ENCODE assay signal across 9 cellular contexts in the genomic region with DNA sequence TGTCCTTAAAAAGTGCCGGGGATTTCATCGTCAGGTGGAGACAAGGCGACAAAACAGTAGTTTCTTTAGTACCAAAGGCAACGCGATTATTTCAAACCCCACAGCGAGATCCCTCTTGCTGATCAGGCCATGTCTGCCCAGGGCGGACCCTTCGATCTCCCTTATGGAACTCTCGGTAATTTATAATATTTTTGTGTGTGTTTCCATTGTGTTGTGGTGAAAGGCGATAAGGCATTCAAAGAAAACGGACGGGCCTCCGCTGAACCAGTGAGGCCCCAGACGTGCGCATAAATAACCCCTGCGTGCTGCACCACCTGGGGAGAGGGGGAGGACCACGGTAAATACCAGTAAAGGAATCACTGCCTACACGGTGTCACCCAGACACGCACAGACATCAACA. TPM values are rescaled to one million over a fixed set of nuclear protein-coding genes. Genes with fewer than 3 reads are reported as not detected.
DNase-seq lines count a peak whose midpoint lies in the region; ATAC-seq and TF ChIP-seq lines count a peak whose summit lies in the region.
"Had no signal": no experiment of that assay in that cellular context is flagged by ENCODE, and none has a peak within 500 bp of the region (broad histone marks: within the 10 kb centered on the region; RNA-seq: fewer than 3 reads in every experiment).

No MANE protein-coding gene starts in this region.

- H3K36me3 Mint-ChIP-seq in activated naive CD4-positive, alpha-beta T cell treated with anti-CD3 and anti-CD28 coated beads, Interleukin-2, amount 10 ng/mL, durations not matched to agents 7 days and 5 days: no peaks in the 10 kb centered on the region

- no peak overlapping the region for H2AFZ ChIP-seq in SU-DHL-6 (ENCODE audit: low read depth, low read length, severe bottlenecking)

- H3K27ac ChIP-seq in SU-DHL-6 (ENCODE audit: low read depth, low read length) (no peak overlapping the region), suprapubic skin (no peak overlapping the region)

- no peak overlapping the region for H3K4me3 ChIP-seq in SU-DHL-6 (ENCODE audit: insufficient read depth, low read length, poor library complexity, severe bottlenecking)
- H3K4me3 ChIP-seq in iPS-11a (ENCODE audit: low read depth, low read length): peak overlapping the region; percentile 20
- peak overlapping the region; percentile 55 for H3K4me3 ChIP-seq in suprapubic skin

- H3K4me2 ChIP-seq in SU-DHL-6 (ENCODE audit: low read depth, low read length, poor library complexity, severe bottlenecking): peak overlapping the region; percentile 17

- peak overlapping the region; percentile 31 for H3K4me3 Mint-ChIP-seq in activated naive CD4-positive, alpha-beta T cell treated with anti-CD3 and anti-CD28 coated beads, Interleukin-2, amount 10 ng/mL, durations not matched to agents 7 days and 5 days

- no peaks in the 10 kb centered on the region for H3F3A ChIP-seq in SU-DHL-6 (ENCODE audit: insufficient read depth)

- peak overlapping the region; percentile 73 for H3K27ac Mint-ChIP-seq in activated naive CD4-positive, alpha-beta T cell treated with anti-CD3 and anti-CD28 coated beads, Interleukin-2, amount 10 ng/mL, durations not matched to agents 7 days and 5 days

- no peak for TF ChIP-seq POLR2A in suprapubic skin (IDR thresholded peaks at IDR 0.05)

- no peak overlapping the region for H3K9ac ChIP-seq in SU-DHL-6 (ENCODE audit: low read length)

- no peaks in the 10 kb centered on the region for H3K79me2 ChIP-seq in SU-DHL-6 (ENCODE audit: insufficient read depth, low read length)

- H3K27me3 ChIP-seq in SU-DHL-6 (ENCODE audit: low read length): no peaks in the 10 kb centered on the region
- H3K27me3 ChIP-seq in suprapubic skin: peaks cover 76% of the 10 kb centered on the region

- CTCF ChIA-PET in activated naive CD4-positive, alpha-beta T cell treated with anti-CD3 and anti-CD28 coated beads, Interleukin-2, amount 10 ng/mL, durations not matched to agents 7 days and 5 days (lab: Charles Lee): interaction anchor here (0.7 to 4.0 kb wide), 9 partner anchors 10 to 491 kb away, joined by 3 to 36 read pairs (median 7); no protein-coding TSS in a partner anchor

- 7% methylated on average over 19 of the region's 19 CpGs for WGBS in suprapubic skin

- TF ChIP-seq CTCF in SU-DHL-6 (IDR thresholded peaks at IDR 0.05; ENCODE audit: insufficient read depth, low read length, poor library complexity, severe bottlenecking) (no peak), suprapubic skin (IDR thresholded peaks at IDR 0.05) (no peak)

- no peaks in the 10 kb centered on the region for H3K36me3 ChIP-seq in SU-DHL-6 (ENCODE audit: low read length)
- H3K36me3 ChIP-seq in suprapubic skin: no peaks in the 10 kb centered on the region

- TF ChIP-seq EP300 in suprapubic skin (IDR thresholded peaks at IDR 0.05): no peak

- no peaks in the 10 kb centered on the region for H4K20me1 ChIP-seq in SU-DHL-6 (ENCODE audit: low read depth, low read length)

- no peaks in the 10 kb centered on the region for H3K9me3 Mint-ChIP-seq in activated naive CD4-positive, alpha-beta T cell treated with anti-CD3 and anti-CD28 coated beads, Interleukin-2, amount 10 ng/mL, durations not matched to agents 7 days and 5 days

- no peaks in the 10 kb centered on the region for H3K9me2 ChIP-seq in SU-DHL-6 (replicated peaks; ENCODE audit: insufficient read depth, low read length)

- no peak for ATAC-seq in HG03460 (IDR thresholded peaks at IDR 0.05; ENCODE audit: unreplicated experiment)

- H3K4me1 ChIP-seq in suprapubic skin: peaks cover 55% of the 10 kb centered on the region

- DNase-seq in activated naive CD4-positive, alpha-beta T cell treated with anti-CD3 and anti-CD28 coated beads, Interleukin-2, amount 10 ng/mL, durations not matched to agents 7 days and 5 days: no peak
- DNase-seq in activated naive CD4-positive, alpha-beta T cell treated with anti-CD3 and anti-CD28 coated beads, Interleukin-2, amount 50 U/mL, for 16 hours: no peak
- no peak for DNase-seq in suprapubic skin (ENCODE audit: low spot score in 2 of 2)
- no peak for DNase-seq in stimulated activated naive CD4-positive, alpha-beta T cell treated with Interleukin-2 at 50 U/mL for 16 hours (lab: John Stamatoyannopoulos, UW)
- DNase-seq in CD1c-positive myeloid dendritic cell (ENCODE audit: extremely low spot score): no peak

- H3K9me3 ChIP-seq in SU-DHL-6 (ENCODE audit: insufficient read depth, low read length) (no peaks in the 10 kb centered on the region), suprapubic skin (no peaks in the 10 kb centered on the region)

- peaks cover 53% of the 10 kb centered on the region for H3K4me1 Mint-ChIP-seq in activated naive CD4-positive, alpha-beta T cell treated with anti-CD3 and anti-CD28 coated beads, Interleukin-2, amount 10 ng/mL, durations not matched to agents 7 days and 5 days

- peaks cover 78% of the 10 kb centered on the region for H3K27me3 Mint-ChIP-seq in activated naive CD4-positive, alpha-beta T cell treated with anti-CD3 and anti-CD28 coated beads, Interleukin-2, amount 10 ng/mL, durations not matched to agents 7 days and 5 days

RNA-seq across cellular contexts. Expression of a gene that starts 1.4 kb away (rescaled TPM):
- total RNA-seq in suprapubic skin: 1 to 10 TPM in 1 of 4 donors, not detected in 3; 2.6 TPM

RNA-seq across cellular contexts. Expression of a gene that starts 45.1 kb away (rescaled TPM):
- not detected for total RNA-seq in suprapubic skin
- total RNA-seq: urinary bladder had no signal
